ENCODE assay signal across 2 cellular contexts in genomic region chr6:11276911-11277274, GRCh38.
TF ChIP-seq lines count a peak whose summit lies in the region.

No MANE protein-coding gene starts in this region.

TF ChIP-seq in IMR-90, 13 proteins besides CTCF, POLR2A, EP300 and RAD21:
- TF ChIP-seq SMC3 (IDR thresholded peaks at IDR 0.05; ENCODE audit: low read depth, low read length) (no peak), NFE2L2 (IDR thresholded peaks at IDR 0.05; ENCODE audit: low read depth, low read length) (no peak), ELK1 (IDR thresholded peaks at IDR 0.05; ENCODE audit: borderline replicate concordance, low read depth, low read length) (no peak), RFX5 (IDR thresholded peaks at IDR 0.05; ENCODE audit: low read depth, low read length) (no peak), BHLHE40 (IDR thresholded peaks at IDR 0.05; ENCODE audit: low read depth, low read length) (no peak), MAZ (IDR thresholded peaks at IDR 0.05; ENCODE audit: borderline replicate concordance, low read depth, low read length) (no peak), FOS (IDR thresholded peaks at IDR 0.05; ENCODE audit: low read depth, low read length) (no peak), MAFK (IDR thresholded peaks at IDR 0.05; ENCODE audit: low read depth, low read length) (no peak), USF2 (IDR thresholded peaks at IDR 0.05; ENCODE audit: low read depth, low read length) (no peak), MXI1 (IDR thresholded peaks at IDR 0.05; ENCODE audit: borderline replicate concordance, low read depth, low read length) (no peak), CHD1 (IDR thresholded peaks at IDR 0.05; ENCODE audit: low read depth, low read length) (no peak), RCOR1 (IDR thresholded peaks at IDR 0.05; ENCODE audit: insufficient replicate concordance, low read length) (no peak), CEBPB (IDR thresholded peaks at IDR 0.05; ENCODE audit: low read depth, low read length) (no peak)

TF ChIP-seq in GM12878, 131 proteins besides CTCF, POLR2A, EP300 and RAD21:
- TF ChIP-seq ZNF592 (IDR thresholded peaks at IDR 0.05) (peak; percentile 52; the same call in 1 of the 2 replicates), CEBPB (IDR thresholded peaks at IDR 0.05; ENCODE audit: borderline replicate concordance in 1 of 2, low read depth in 2 of 2, low read length in 2 of 2) (no peak)
